ENCODE assay signal across 19 cellular contexts in genomic region chr17:39902027-39902426, GRCh38. TPM values are rescaled to one million over a fixed set of nuclear protein-coding genes. Genes with fewer than 3 reads are reported as not detected.
A peak's percentile ranks its signal among the peaks of the same experiment; 100 is the strongest.
DNase-seq lines count a peak whose midpoint lies in the region; ATAC-seq, FAIRE-seq and TF ChIP-seq lines count a peak whose summit lies in the region.
"Not testable (repeated sequence)": the region's sequence is repeated elsewhere in the genome, so short reads cannot be mapped to it uniquely, and the experiment has no call there.
"Had no signal": no experiment of that assay in that cellular context is flagged by ENCODE, and none has a peak within 500 bp of the region (broad histone marks: within the 10 kb centered on the region; RNA-seq: fewer than 3 reads in every experiment).

No MANE protein-coding gene starts in this region.

- not testable (repeated sequence) for ATAC-seq in WTC11, HepG2

- TF ChIP-seq POLR2A in HepG2 (IDR thresholded peaks at IDR 0.05; ENCODE audit: insufficient read depth in 1 of 2, low read depth in 2 of 2, low read length in 2 of 2) = not testable (repeated sequence)

- FAIRE-seq in HepG2 (lab: Jason Lieb, UNC) = not testable (repeated sequence)

- H2AFZ ChIP-seq in HepG2 (ENCODE audit: low read length) = not testable (repeated sequence)

- not testable (repeated sequence) for H3K27me3 Mint-ChIP-seq in Calu3 (ENCODE audit: unreplicated experiment); WTC11 (ENCODE audit: low read depth); osteocyte (ENCODE audit: unreplicated experiment)

- H3K9ac ChIP-seq in HepG2 (ENCODE audit: insufficient read depth, low read depth, low read length) = not testable (repeated sequence)

- 90% methylated on average over 2 of the region's 2 CpGs for WGBS in HepG2 (ENCODE audit: low lambda C conversion rate)

- in situ Hi-C loops in HepG2 (cut with HindIII; ENCODE audit: extremely low pct_ligation_motif_present, low pct_unique_long_range_greater_than_20kb) = not testable (repeated sequence)

- H3K36me3 ChIP-seq in right atrium auricular region; HepG2 (replicated peaks in 1 of 2; ENCODE audit: control insufficient read depth in 1 of 2, insufficient read depth in 2 of 2, low read length in 2 of 2): not testable (repeated sequence)

- POLR2A ChIA-PET in WTC11 (lab: Charles Lee) = not testable (repeated sequence)
- POLR2A ChIA-PET in HepG2 (lab: Yijun Ruan, JAX) = interaction anchor here (1.4 kb wide), 1 partner anchor 24 kb away, joined by 4 read pairs; no protein-coding TSS in a partner anchor

- intact Hi-C loops in Calu3 (cut with micrococcal nuclease; ENCODE audit: unreplicated experiment) = loop anchor here (10.0 kb wide), 1 partner anchor 773 kb away; no protein-coding TSS in a partner anchor
- intact Hi-C loops in HepG2 (cut with micrococcal nuclease; ENCODE audit: unreplicated experiment) = not testable (repeated sequence)

- not testable (repeated sequence) for H3K9me3 ChIP-seq in right atrium auricular region; HepG2 (ENCODE audit: low read length)

- not testable (repeated sequence) for BruUV-seq in Calu3 (replicated peaks; lab: Mats Ljungman, UMichigan); HepG2 (replicated peaks; lab: Mats Ljungman, UMichigan)

- not testable (repeated sequence) for TF ChIP-seq CTCF in Calu3 (IDR thresholded peaks at IDR 0.05; ENCODE audit: unreplicated experiment); WTC11 (IDR thresholded peaks at IDR 0.05); right atrium auricular region (IDR thresholded peaks at IDR 0.05); HepG2 (CRISPR knock-in tag; IDR thresholded peaks at IDR 0.05); osteocyte (IDR thresholded peaks at IDR 0.05)

- not testable (repeated sequence) for H3K4me2 ChIP-seq in HepG2 (ENCODE audit: low read depth, low read length)

- not testable (repeated sequence) for TF ChIP-seq EP300 in HepG2 (IDR thresholded peaks at IDR 0.05; ENCODE audit: low read depth in 2 of 2, low read length in 2 of 2); HepG2 (CRISPR knock-in tag; IDR thresholded peaks at IDR 0.05; ENCODE audit: borderline replicate concordance)

- not testable (repeated sequence) for H3K9me3 Mint-ChIP-seq in Calu3 (ENCODE audit: low read depth, unreplicated experiment); WTC11; osteocyte (ENCODE audit: unreplicated experiment)

- peaks cover 12% of the 10 kb centered on the region for H3K4me1 Mint-ChIP-seq in Calu3 (ENCODE audit: low read depth, unreplicated experiment)
- H3K4me1 Mint-ChIP-seq in WTC11; osteocyte (ENCODE audit: unreplicated experiment): not testable (repeated sequence)

- H3K4me1 ChIP-seq in right atrium auricular region = not testable (repeated sequence)
- H3K4me1 ChIP-seq in HepG2 (ENCODE audit: insufficient read depth, low read length) = peaks cover 24% of the 10 kb centered on the region

- H3K27me3 ChIP-seq in right atrium auricular region; HepG2 (ENCODE audit: control insufficient read depth in 1 of 2, insufficient read depth in 2 of 2, low read length in 2 of 2): not testable (repeated sequence)

- H3K27ac Mint-ChIP-seq in Calu3 (ENCODE audit: unreplicated experiment); osteocyte (ENCODE audit: unreplicated experiment): not testable (repeated sequence)
- peak overlapping the region; percentile 41; the same call in 1 of the 2 replicates for H3K27ac Mint-ChIP-seq in WTC11

- DNase-seq in Calu3 (peak; percentile 60), right atrium auricular region (ENCODE audit: low spot score) (peak; percentile 18), osteocyte (ENCODE audit: extremely low spot score, unreplicated experiment) (peak; percentile 32)
- DNase-seq in WTC11 (ENCODE audit: low spot score); HepG2 (ENCODE audit: low spot score): not testable (repeated sequence)

- not testable (repeated sequence) for H3K4me3 Mint-ChIP-seq in Calu3 (ENCODE audit: low read depth, unreplicated experiment); WTC11; osteocyte (ENCODE audit: unreplicated experiment)

- H3K79me2 ChIP-seq in HepG2 (ENCODE audit: insufficient read depth, low read length) = not testable (repeated sequence)

- H3K4me3 ChIP-seq in right atrium auricular region; HepG2 (replicated peaks in 1 of 3; ENCODE audit: insufficient read depth in 1 of 3, low read depth in 2 of 3, low read length in 3 of 3): not testable (repeated sequence)

- H3K27ac ChIP-seq in right atrium auricular region; HepG2 (ENCODE audit: extremely low read length, insufficient read depth, low read length): not testable (repeated sequence)

- not testable (repeated sequence) for TF ChIP-seq RAD21 in HepG2 (CRISPR knock-in tag; IDR thresholded peaks at IDR 0.05)

- CTCF ChIA-PET in Calu3 (lab: Charles Lee) = interaction anchor here (0.6 to 109.6 kb wide), 29 partner anchors 2 to 1491 kb away, joined by 3 to 8195 read pairs (median 20); partner anchors contain the start of genes CSF3, ERBB2, GRB7 and GSDMA
- CTCF ChIA-PET in WTC11 (lab: Charles Lee); HepG2 (lab: Yijun Ruan, JAX; ENCODE audit: low intra/inter-chr PET ratio, low total read pairs): not testable (repeated sequence)

- not testable (repeated sequence) for H4K20me1 ChIP-seq in HepG2 (ENCODE audit: insufficient read depth, low read length)

- not testable (repeated sequence) for H3K36me3 Mint-ChIP-seq in Calu3 (ENCODE audit: insufficient read depth, unreplicated experiment); WTC11; osteocyte (ENCODE audit: unreplicated experiment)

RNA-seq across cellular contexts. Expression of gene GSDMB, which starts 16.4 kb away (rescaled TPM):
- total RNA-seq in Calu3 (2022) (711 and 1,257 TPM in 2 replicates), WTC11 (2021) (14.1 to 21.6 TPM (median 18.5 TPM) in 3 replicates), right atrium auricular region (1 to 10 TPM in 1 of 2 donors, under 1 TPM in 1; 0.44 to 1.2 TPM), HepG2 (2016; rRNA removed; fragmentation: Illumina TruSeq; extraction: Trizol) (0.70 and 3.3 TPM in 2 replicates), osteocyte (9.6 and 10.2 TPM in 2 replicates)
- total RNA-seq in HepG2 (2016; cell fraction: cytosol; rRNA removed; fragmentation: Illumina TruSeq; extraction: Trizol; ENCODE audit: low read depth) = 0.44 and 0.51 TPM in 2 replicates
- total RNA-seq in HepG2 (2016; cell fraction: insoluble cytoplasmic fraction; rRNA removed; fragmentation: Illumina TruSeq; extraction: Trizol) = 0.76 and 2.9 TPM in 2 replicates
- total RNA-seq in HepG2 (2016; cell fraction: membrane; rRNA removed; fragmentation: Illumina TruSeq; extraction: Trizol) = 0.31 and 0.62 TPM in 2 replicates
- total RNA-seq in HepG2 (2016; cell fraction: nucleus; rRNA removed; fragmentation: Illumina TruSeq; extraction: Trizol) = 8.3 and 9.3 TPM in 2 replicates
- polyA plus RNA-seq in HepG2 (2011; rRNA removed) = 30.4 and 39.4 TPM in 2 replicates
- polyA plus RNA-seq in HepG2 (2011; cell fraction: cytosol; rRNA removed) = 3.7 and 4.3 TPM in 2 replicates
- polyA plus RNA-seq in HepG2 (2011; cell fraction: nucleus; rRNA removed) = 140 and 180 TPM in 2 replicates
- polyA plus RNA-seq in HepG2 (2012) = 36.5 and 54.8 TPM in 2 replicates
- 0.33 and 0.52 TPM in 2 replicates for polyA plus RNA-seq in HepG2 (2016; cell fraction: cytosol; fragmentation: Illumina TruSeq; extraction: Trizol; ENCODE audit: low read depth)
- 0.73 and 1.2 TPM in 2 replicates for polyA plus RNA-seq in HepG2 (2016; cell fraction: insoluble cytoplasmic fraction; fragmentation: Illumina TruSeq; extraction: Trizol; ENCODE audit: low read depth)
- 0.26 and 0.35 TPM in 2 replicates for polyA plus RNA-seq in HepG2 (2016; cell fraction: membrane; fragmentation: Illumina TruSeq; extraction: Trizol; ENCODE audit: low read depth)
- polyA plus RNA-seq in HepG2 (2016; cell fraction: nucleus; fragmentation: Illumina TruSeq; extraction: Trizol; ENCODE audit: insufficient read depth, low read depth) = 21.8 and 24.9 TPM in 2 replicates
- polyA minus RNA-seq in HepG2 (2011; rRNA and poly(A)+ RNA removed; ENCODE audit: low replicate concordance) = 4.9 and 23.3 TPM in 2 replicates
- polyA minus RNA-seq in HepG2 (2011; cell fraction: cytosol; rRNA and poly(A)+ RNA removed) = 1.1 and 1.5 TPM in 2 replicates
- 42.0 and 56.2 TPM in 2 replicates for polyA minus RNA-seq in HepG2 (2011; cell fraction: nucleus; rRNA and poly(A)+ RNA removed)
- polyA plus RNA-seq: CD14-positive monocyte had no signal

RNA-seq across cellular contexts. Expression of gene ORMDL3, which starts 25.4 kb away (rescaled TPM):
- total RNA-seq in Calu3 (2022) = 1,738 and 1,968 TPM in 2 replicates
- 53.2 to 59.4 TPM (median 54.1 TPM) in 3 replicates for total RNA-seq in WTC11 (2021)
- total RNA-seq in right atrium auricular region = 10 to 100 TPM; 31.5 to 41.5 TPM
- total RNA-seq in HepG2 (2016; rRNA removed; fragmentation: Illumina TruSeq; extraction: Trizol) = 125 and 181 TPM in 2 replicates
- total RNA-seq in HepG2 (2016; cell fraction: cytosol; rRNA removed; fragmentation: Illumina TruSeq; extraction: Trizol; ENCODE audit: low read depth) = 52.8 and 58.2 TPM in 2 replicates
- 110 and 214 TPM in 2 replicates for total RNA-seq in HepG2 (2016; cell fraction: insoluble cytoplasmic fraction; rRNA removed; fragmentation: Illumina TruSeq; extraction: Trizol)
- 136 and 143 TPM in 2 replicates for total RNA-seq in HepG2 (2016; cell fraction: membrane; rRNA removed; fragmentation: Illumina TruSeq; extraction: Trizol)
- 112 and 134 TPM in 2 replicates for total RNA-seq in HepG2 (2016; cell fraction: nucleus; rRNA removed; fragmentation: Illumina TruSeq; extraction: Trizol)
- polyA plus RNA-seq in HepG2 (2011; rRNA removed) = 384 and 546 TPM in 2 replicates
- 330 and 331 TPM in 2 replicates for polyA plus RNA-seq in HepG2 (2011; cell fraction: cytosol; rRNA removed)
- polyA plus RNA-seq in HepG2 (2011; cell fraction: nucleus; rRNA removed) = 319 and 431 TPM in 2 replicates
- polyA plus RNA-seq in HepG2 (2012) = 176 and 292 TPM in 2 replicates
- 35.1 and 42.1 TPM in 2 replicates for polyA plus RNA-seq in HepG2 (2016; cell fraction: cytosol; fragmentation: Illumina TruSeq; extraction: Trizol; ENCODE audit: low read depth)
- 81.8 and 96.3 TPM in 2 replicates for polyA plus RNA-seq in HepG2 (2016; cell fraction: insoluble cytoplasmic fraction; fragmentation: Illumina TruSeq; extraction: Trizol; ENCODE audit: low read depth)
- polyA plus RNA-seq in HepG2 (2016; cell fraction: membrane; fragmentation: Illumina TruSeq; extraction: Trizol; ENCODE audit: low read depth) = 72.9 and 81.6 TPM in 2 replicates
- polyA plus RNA-seq in HepG2 (2016; cell fraction: nucleus; fragmentation: Illumina TruSeq; extraction: Trizol; ENCODE audit: insufficient read depth, low read depth) = 169 and 170 TPM in 2 replicates
- polyA minus RNA-seq in HepG2 (2011; rRNA and poly(A)+ RNA removed; ENCODE audit: low replicate concordance) = 76.0 and 1,167 TPM in 2 replicates
- 115 and 192 TPM in 2 replicates for polyA minus RNA-seq in HepG2 (2011; cell fraction: cytosol; rRNA and poly(A)+ RNA removed)
- 79.2 and 94.6 TPM in 2 replicates for polyA minus RNA-seq in HepG2 (2011; cell fraction: nucleus; rRNA and poly(A)+ RNA removed)
- total RNA-seq in osteocyte = 59.4 and 60.5 TPM in 2 replicates

RNA-seq across cellular contexts. Expression of gene LRRC3C, which starts 25.5 kb away (rescaled TPM):
- total RNA-seq in Calu3 (2022) (not detected in 2 replicates), WTC11 (2021) (not detected in 3 replicates), right atrium auricular region (not detected), HepG2 (2016; rRNA removed; fragmentation: Illumina TruSeq; extraction: Trizol) (not detected in 2 replicates), osteocyte (not detected in 2 replicates)
- not detected in 2 replicates for total RNA-seq in HepG2 (2016; cell fraction: cytosol; rRNA removed; fragmentation: Illumina TruSeq; extraction: Trizol; ENCODE audit: low read depth)
- not detected in 2 replicates for total RNA-seq in HepG2 (2016; cell fraction: insoluble cytoplasmic fraction; rRNA removed; fragmentation: Illumina TruSeq; extraction: Trizol)
- not detected in 2 replicates for total RNA-seq in HepG2 (2016; cell fraction: membrane; rRNA removed; fragmentation: Illumina TruSeq; extraction: Trizol)
- not detected in 2 replicates for total RNA-seq in HepG2 (2016; cell fraction: nucleus; rRNA removed; fragmentation: Illumina TruSeq; extraction: Trizol)
- polyA plus RNA-seq in HepG2 (2011; rRNA removed) = 0.10 and 0.17 TPM in 2 replicates
- polyA plus RNA-seq in HepG2 (2011; cell fraction: cytosol; rRNA removed) = 0.11 TPM in 1 of 2 replicates, not detected in the other
- not detected in 2 replicates for polyA plus RNA-seq in HepG2 (2011; cell fraction: nucleus; rRNA removed)
- not detected in 2 replicates for polyA plus RNA-seq in HepG2 (2012)
- polyA plus RNA-seq in HepG2 (2016; cell fraction: cytosol; fragmentation: Illumina TruSeq; extraction: Trizol; ENCODE audit: low read depth) = not detected in 2 replicates
- not detected in 2 replicates for polyA plus RNA-seq in HepG2 (2016; cell fraction: insoluble cytoplasmic fraction; fragmentation: Illumina TruSeq; extraction: Trizol; ENCODE audit: low read depth)
- polyA plus RNA-seq in HepG2 (2016; cell fraction: membrane; fragmentation: Illumina TruSeq; extraction: Trizol; ENCODE audit: low read depth) = not detected in 2 replicates
- polyA plus RNA-seq in HepG2 (2016; cell fraction: nucleus; fragmentation: Illumina TruSeq; extraction: Trizol; ENCODE audit: insufficient read depth, low read depth) = not detected in 2 replicates
- 0.24 TPM in 1 of 2 replicates, not detected in the other for polyA minus RNA-seq in HepG2 (2011; rRNA and poly(A)+ RNA removed; ENCODE audit: low replicate concordance)
- not detected in 2 replicates for polyA minus RNA-seq in HepG2 (2011; cell fraction: cytosol; rRNA and poly(A)+ RNA removed)
- polyA minus RNA-seq in HepG2 (2011; cell fraction: nucleus; rRNA and poly(A)+ RNA removed) = not detected in 2 replicates
- total RNA-seq: A172; A673; B cell; Caco-2; CD4-positive, alpha-beta memory T cell; CD4-positive, alpha-beta T cell; CD4-positive, CD25-positive, alpha-beta regulatory T cell; CD8-positive, alpha-beta memory T cell; CD8-positive, alpha-beta T cell; Daoy had no signal
- polyA plus RNA-seq: A549; AG04450; BJ; CD14-positive monocyte; CD4-positive, alpha-beta memory T cell; CD8-positive, alpha-beta memory T cell had no signal

RNA-seq across cellular contexts. Expression of gene ZPBP2, which starts 34.0 kb away (rescaled TPM):
- total RNA-seq in Calu3 (2022) (not detected in 2 replicates), WTC11 (2021) (not detected in 3 replicates), right atrium auricular region (not detected), HepG2 (2016; rRNA removed; fragmentation: Illumina TruSeq; extraction: Trizol) (not detected in 2 replicates), osteocyte (not detected in 2 replicates)
- not detected in 2 replicates for total RNA-seq in HepG2 (2016; cell fraction: cytosol; rRNA removed; fragmentation: Illumina TruSeq; extraction: Trizol; ENCODE audit: low read depth)
- total RNA-seq in HepG2 (2016; cell fraction: insoluble cytoplasmic fraction; rRNA removed; fragmentation: Illumina TruSeq; extraction: Trizol) = not detected in 2 replicates
- total RNA-seq in HepG2 (2016; cell fraction: membrane; rRNA removed; fragmentation: Illumina TruSeq; extraction: Trizol) = not detected in 2 replicates
- not detected in 2 replicates for total RNA-seq in HepG2 (2016; cell fraction: nucleus; rRNA removed; fragmentation: Illumina TruSeq; extraction: Trizol)
- polyA plus RNA-seq in HepG2 (2011; rRNA removed) = not detected in 2 replicates
- not detected in 2 replicates for polyA plus RNA-seq in HepG2 (2011; cell fraction: cytosol; rRNA removed)
- polyA plus RNA-seq in HepG2 (2011; cell fraction: nucleus; rRNA removed) = not detected in 2 replicates
- polyA plus RNA-seq in HepG2 (2012) = not detected in 2 replicates
- not detected in 2 replicates for polyA plus RNA-seq in HepG2 (2016; cell fraction: cytosol; fragmentation: Illumina TruSeq; extraction: Trizol; ENCODE audit: low read depth)
- not detected in 2 replicates for polyA plus RNA-seq in HepG2 (2016; cell fraction: insoluble cytoplasmic fraction; fragmentation: Illumina TruSeq; extraction: Trizol; ENCODE audit: low read depth)
- polyA plus RNA-seq in HepG2 (2016; cell fraction: membrane; fragmentation: Illumina TruSeq; extraction: Trizol; ENCODE audit: low read depth) = not detected in 2 replicates
- not detected in 2 replicates for polyA plus RNA-seq in HepG2 (2016; cell fraction: nucleus; fragmentation: Illumina TruSeq; extraction: Trizol; ENCODE audit: insufficient read depth, low read depth)
- polyA minus RNA-seq in HepG2 (2011; rRNA and poly(A)+ RNA removed; ENCODE audit: low replicate concordance) = not detected in 2 replicates
- polyA minus RNA-seq in HepG2 (2011; cell fraction: cytosol; rRNA and poly(A)+ RNA removed) = not detected in 2 replicates
- polyA minus RNA-seq in HepG2 (2011; cell fraction: nucleus; rRNA and poly(A)+ RNA removed) = not detected in 2 replicates
- total RNA-seq: A172; A673; Caco-2; CD4-positive, alpha-beta T cell; CD4-positive, CD25-positive, alpha-beta regulatory T cell; CD8-positive, alpha-beta T cell; Daoy had no signal
- polyA plus RNA-seq: A549; AG04450; BJ; CD14-positive monocyte; CD4-positive, CD25-positive, alpha-beta regulatory T cell had no signal

RNA-seq across cellular contexts. Expression of gene IKZF3, which starts 37.9 kb away (rescaled TPM):
- 30.9 and 41.0 TPM in 2 replicates for total RNA-seq in Calu3 (2022)
- total RNA-seq in WTC11 (2021) = 0.81 to 1.0 TPM (median 0.87 TPM) in 3 replicates
- under 1 TPM; 0.37 to 0.51 TPM for total RNA-seq in right atrium auricular region
- total RNA-seq in HepG2 (2016; rRNA removed; fragmentation: Illumina TruSeq; extraction: Trizol) = not detected in 2 replicates
- total RNA-seq in HepG2 (2016; cell fraction: cytosol; rRNA removed; fragmentation: Illumina TruSeq; extraction: Trizol; ENCODE audit: low read depth) = under 0.01 TPM in 1 of 2 replicates, not detected in the other
- total RNA-seq in HepG2 (2016; cell fraction: insoluble cytoplasmic fraction; rRNA removed; fragmentation: Illumina TruSeq; extraction: Trizol) = not detected in 2 replicates
- not detected in 2 replicates for total RNA-seq in HepG2 (2016; cell fraction: membrane; rRNA removed; fragmentation: Illumina TruSeq; extraction: Trizol)
- not detected in 2 replicates for total RNA-seq in HepG2 (2016; cell fraction: nucleus; rRNA removed; fragmentation: Illumina TruSeq; extraction: Trizol)
- not detected in 2 replicates for polyA plus RNA-seq in HepG2 (2011; rRNA removed)
- 0.01 and 0.03 TPM in 2 replicates for polyA plus RNA-seq in HepG2 (2011; cell fraction: cytosol; rRNA removed)
- 0.03 TPM in 1 of 2 replicates, not detected in the other for polyA plus RNA-seq in HepG2 (2011; cell fraction: nucleus; rRNA removed)
- polyA plus RNA-seq in HepG2 (2012) = not detected in 2 replicates
- polyA plus RNA-seq in HepG2 (2016; cell fraction: cytosol; fragmentation: Illumina TruSeq; extraction: Trizol; ENCODE audit: low read depth) = not detected in 2 replicates
- not detected in 2 replicates for polyA plus RNA-seq in HepG2 (2016; cell fraction: insoluble cytoplasmic fraction; fragmentation: Illumina TruSeq; extraction: Trizol; ENCODE audit: low read depth)
- not detected in 2 replicates for polyA plus RNA-seq in HepG2 (2016; cell fraction: membrane; fragmentation: Illumina TruSeq; extraction: Trizol; ENCODE audit: low read depth)
- polyA plus RNA-seq in HepG2 (2016; cell fraction: nucleus; fragmentation: Illumina TruSeq; extraction: Trizol; ENCODE audit: insufficient read depth, low read depth) = not detected in 2 replicates
- polyA minus RNA-seq in HepG2 (2011; rRNA and poly(A)+ RNA removed; ENCODE audit: low replicate concordance) = 0.07 TPM in 1 of 2 replicates, not detected in the other
- not detected in 2 replicates for polyA minus RNA-seq in HepG2 (2011; cell fraction: cytosol; rRNA and poly(A)+ RNA removed)
- not detected in 2 replicates for polyA minus RNA-seq in HepG2 (2011; cell fraction: nucleus; rRNA and poly(A)+ RNA removed)
- not detected in 2 replicates for total RNA-seq in osteocyte
- total RNA-seq: A172, A673 had no signal
- polyA plus RNA-seq: A549, AG04450, BJ had no signal

Comparison
In these comparisons a context has a peak if more than half of its experiments do, and no peak if none do; other contexts are left out.
1. RNA of gene GSDMB, which starts 16.4 kb away (total RNA-seq): 711 to 1,257 TPM in Calu3; 14.1 to 21.6 TPM in WTC11, 9.6 to 10.2 TPM in osteocyte, 0.31 to 9.3 TPM in HepG2 and 0.44 to 1.2 TPM in right atrium auricular region; every median in the first group is over 10 times any median in the second.